ENCODE assay signal across 8 cellular contexts in the genomic region with DNA sequence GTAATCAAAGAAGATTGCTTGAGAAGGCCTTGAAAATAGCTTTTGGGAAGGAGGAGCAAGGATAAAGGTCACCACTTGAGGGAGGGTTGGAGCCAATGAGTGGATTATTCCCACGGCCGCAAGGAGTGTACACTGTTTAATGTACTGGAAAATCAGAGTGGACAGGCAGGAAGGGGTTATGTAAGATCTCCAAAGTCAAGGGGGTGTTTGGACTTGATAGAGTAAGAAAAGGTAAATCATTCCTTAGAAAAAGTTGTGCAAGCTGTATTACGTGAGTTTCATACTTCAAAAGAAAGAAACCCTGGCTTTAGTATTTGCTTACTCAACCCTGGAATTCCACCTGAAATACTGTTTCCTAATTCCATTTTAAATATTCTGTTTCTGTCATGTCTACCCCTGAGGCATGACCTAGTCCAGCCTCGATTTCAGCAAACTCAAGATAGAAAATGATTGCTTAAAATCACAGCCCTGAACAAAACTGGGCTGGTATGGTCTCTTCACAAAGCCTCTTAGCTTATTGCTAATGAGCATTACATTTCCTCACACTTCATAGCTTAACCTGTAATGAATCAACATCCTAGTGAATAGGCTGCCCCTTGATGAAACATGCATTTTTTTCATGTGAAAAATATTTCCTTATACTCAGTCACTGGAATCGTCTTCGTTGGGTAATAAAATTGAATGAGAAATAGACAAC. TPM values are rescaled to one million over a fixed set of nuclear protein-coding genes. Genes with fewer than 3 reads are reported as not detected.
DNase-seq lines count a peak whose midpoint lies in the region; ATAC-seq, FAIRE-seq and TF ChIP-seq lines count a peak whose summit lies in the region.

No MANE protein-coding gene starts in this region.

- H3K27ac ChIP-seq in HUES6 (ENCODE audit: low read depth, low read length) (no peak overlapping the region), astrocyte (ENCODE audit: low read depth, low read length) (no peak overlapping the region)

- no peaks in the 10 kb centered on the region for H3K79me2 ChIP-seq in astrocyte (ENCODE audit: insufficient read depth, low read length)

- H3K27me3 Mint-ChIP-seq in astrocyte (ENCODE audit: low read depth, unreplicated experiment) (no peaks in the 10 kb centered on the region), type B pancreatic cell (no peaks in the 10 kb centered on the region)

- H3K4me2 ChIP-seq in astrocyte (ENCODE audit: low read length), result peak overlapping the region; percentile 93

- H4K20me1 ChIP-seq in astrocyte (ENCODE audit: insufficient read depth, low read length), result no peaks in the 10 kb centered on the region

- H3K9ac ChIP-seq in HUES6 (ENCODE audit: low read length), result peak overlapping the region; percentile 78
- peak overlapping the region; percentile 68 for H3K9ac ChIP-seq in astrocyte (ENCODE audit: low read length)

- H3K36me3 ChIP-seq in HUES6 (ENCODE audit: control insufficient read depth, insufficient read depth, low read length), result no peaks in the 10 kb centered on the region
- no peaks in the 10 kb centered on the region for H3K36me3 ChIP-seq in astrocyte (ENCODE audit: insufficient read depth, low read length)

- no peak overlapping the region for H2AFZ ChIP-seq in astrocyte (ENCODE audit: low read depth, low read length)

- DNase-seq in CD1c-positive myeloid dendritic cell (ENCODE audit: extremely low spot score) (peak; percentile 58), astrocyte (ENCODE audit: low read depth) (peak; percentile 83), left lobe of liver (ENCODE audit: low spot score) (no peak), type B pancreatic cell (ENCODE audit: extremely low spot score, unreplicated experiment) (no peak), AG08396 (ENCODE audit: low spot score) (no peak), NCI-H1105 (lab: John Stamatoyannopoulos, UW) (no peak)

- peaks cover 6% of the 10 kb centered on the region for H3K4me1 Mint-ChIP-seq in astrocyte (ENCODE audit: low read depth, unreplicated experiment)
- peaks cover 4% of the 10 kb centered on the region for H3K4me1 Mint-ChIP-seq in type B pancreatic cell (ENCODE audit: unreplicated experiment)

- H3K27ac Mint-ChIP-seq in astrocyte (ENCODE audit: unreplicated experiment), result no peak overlapping the region
- peak overlapping the region; percentile 77 for H3K27ac Mint-ChIP-seq in type B pancreatic cell

- H3K4me3 Mint-ChIP-seq in astrocyte (ENCODE audit: unreplicated experiment) (peak overlapping the region; percentile 81), type B pancreatic cell (peak overlapping the region; percentile 91)

- H3K4me1 ChIP-seq in HUES6 (ENCODE audit: control insufficient read depth, insufficient read depth, low read length) (peaks cover 11% of the 10 kb centered on the region), astrocyte (ENCODE audit: insufficient read depth, low read length) (peaks cover 5% of the 10 kb centered on the region)

- H3K9me3 Mint-ChIP-seq in astrocyte (ENCODE audit: unreplicated experiment) (no peaks in the 10 kb centered on the region), type B pancreatic cell (no peaks in the 10 kb centered on the region)

- H3K36me3 Mint-ChIP-seq in astrocyte (ENCODE audit: low read depth, unreplicated experiment), result peaks cover 1% of the 10 kb centered on the region
- H3K36me3 Mint-ChIP-seq in type B pancreatic cell, result peaks cover 4% of the 10 kb centered on the region

- H3K4me3 ChIP-seq in HUES6 (ENCODE audit: low read depth, low read length), result peak overlapping the region; percentile 95
- peak overlapping the region; percentile 63 for H3K4me3 ChIP-seq in astrocyte (ENCODE audit: insufficient read depth, low read depth, low read length)

- TF ChIP-seq CTCF in astrocyte (IDR thresholded peaks at IDR 0.05; ENCODE audit: insufficient read depth, low read depth, low read length) (no peak), type B pancreatic cell (conservative IDR thresholded peaks at IDR 0.05) (peak; percentile 34)

- H3K9me3 ChIP-seq in HUES6 (ENCODE audit: control insufficient read depth, insufficient read depth, low read depth, low read length) (no peaks in the 10 kb centered on the region), astrocyte (ENCODE audit: insufficient read depth, low read depth, low read length) (no peaks in the 10 kb centered on the region)

- H3K27me3 ChIP-seq in HUES6 (ENCODE audit: control insufficient read depth, insufficient read depth, low read length) (no peaks in the 10 kb centered on the region), astrocyte (ENCODE audit: insufficient read depth, low read length) (no peaks in the 10 kb centered on the region)

- FAIRE-seq in astrocyte (lab: Jason Lieb, UNC), result no peak

- ATAC-seq in left lobe of liver, result peak; percentile 13
- no peak for ATAC-seq in activated CD4-positive, CD25-positive, alpha-beta regulatory T cell treated with anti-CD3 and anti-CD28 coated beads, Interleukin-2, amount 50 U/mL, for 24 hours

RNA-seq across cellular contexts. Expression of gene MREG, which starts 1.1 kb away (rescaled TPM):
- total RNA-seq in astrocyte (5.3 and 7.8 TPM in 2 replicates), left lobe of liver (6.2 TPM), type B pancreatic cell (ENCODE audit: low replicate concordance) (15.7 and 21.2 TPM in 2 replicates)

Comparison
In these comparisons a context has a peak if more than half of its experiments do, and no peak if none do; other contexts are left out.
1. DNase-seq: peak in CD1c-positive myeloid dendritic cell (single experiment) and astrocyte (single experiment); none in left lobe of liver (single experiment), type B pancreatic cell (single experiment), AG08396 (single experiment) and NCI-H1105 (single experiment).